8 cellular contexts compared by ENCODE assay signal in genomic region chr3:181712190-181712504, GRCh38. TPM values are rescaled to one million over a fixed set of nuclear protein-coding genes. Genes with fewer than 3 reads are reported as not detected.
DNase-seq lines count a peak whose midpoint lies in the region; TF ChIP-seq lines count a peak whose summit lies in the region.

No MANE protein-coding gene starts in this region.

- no peaks in the 10 kb centered on the region for H3K9me3 ChIP-seq in SK-N-SH
- H3K9me3 ChIP-seq in skeletal muscle tissue (ENCODE audit: control insufficient read depth in 3 of 3, low read length in 3 of 3), result no peaks in the 10 kb centered on the region

- CTCF ChIA-PET in SK-N-SH (lab: Yijun Ruan, JAX), result interaction anchor here (1.5 to 2.1 kb wide), 4 partner anchors 10 to 971 kb away, joined by 4 to 9 read pairs (median 5); no protein-coding TSS in a partner anchor

- no peak for TF ChIP-seq CTCF in SK-N-SH (IDR thresholded peaks at IDR 0.05)

- POLR2A ChIA-PET in SK-N-SH (lab: Yijun Ruan, JAX), result no interaction called here

- DNase-seq in DMS 273 (lab: John Stamatoyannopoulos, UW; ENCODE audit: unreplicated experiment) (peak; percentile 80), DMS 273 treated with DMSO at 0.1 percent for 48 hours (lab: John Stamatoyannopoulos, UW) (no peak), SK-N-SH (peak; percentile 71), DMS153 (lab: John Stamatoyannopoulos, UW) (no peak), T1000 (lab: John Stamatoyannopoulos, UW) (no peak), NCI-H1930 (lab: John Stamatoyannopoulos, UW) (no peak)

- no peaks in the 10 kb centered on the region for H4K20me1 ChIP-seq in SK-N-SH (ENCODE audit: insufficient read depth)

- WGBS in SK-N-SH (ENCODE audit: low lambda C conversion rate), result under 1% methylated on average over 15 of the region's 41 CpGs

- H3K4me3 ChIP-seq in SK-N-SH (ENCODE audit: low read depth in 2 of 2, low read length in 1 of 2) (peak overlapping the region; percentile 49 to 56), iPS-11a (ENCODE audit: low read depth, low read length) (peak overlapping the region; percentile 84), skeletal muscle tissue (ENCODE audit: low read length in 3 of 3) (peak overlapping the region in 2 of 3 donors; percentile 17 to 49)

- no peaks in the 10 kb centered on the region for H3K36me3 ChIP-seq in SK-N-SH (replicated peaks in 1 of 2; ENCODE audit: control insufficient read depth in 1 of 2, insufficient read depth in 2 of 2, low read length in 1 of 2)
- no peaks in the 10 kb centered on the region for H3K36me3 ChIP-seq in skeletal muscle tissue (ENCODE audit: control insufficient read depth in 3 of 3, insufficient read depth in 3 of 3, low read length in 3 of 3)

- TF ChIP-seq RAD21 in SK-N-SH (IDR thresholded peaks at IDR 0.05; ENCODE audit: low read length), result no peak

- peaks cover 14% of the 10 kb centered on the region; the same call in 1 of the 2 replicates for H3K27me3 ChIP-seq in SK-N-SH (ENCODE audit: insufficient read depth)
- H3K27me3 ChIP-seq in skeletal muscle tissue (ENCODE audit: control insufficient read depth in 3 of 3, insufficient read depth in 3 of 3, low read length in 3 of 3), result peaks cover 71 to 84% (median 79%) of the 10 kb centered on the region in 3 donors

- H3F3A ChIP-seq in SK-N-SH (replicated peaks; ENCODE audit: insufficient read depth), result no peaks in the 10 kb centered on the region

- H3K9ac ChIP-seq in SK-N-SH, result no peak overlapping the region
- H3K9ac ChIP-seq in skeletal muscle tissue (ENCODE audit: low read depth in 1 of 3, low read length in 3 of 3), result peak overlapping the region in 1 of 3 donors; percentile 23

- TF ChIP-seq EP300 in SK-N-SH (IDR thresholded peaks at IDR 0.05; ENCODE audit: borderline replicate concordance in 1 of 2, low read depth in 1 of 2, low read length in 1 of 2), result no peak

- peak overlapping the region; percentile 72 for H3K4me2 ChIP-seq in SK-N-SH

- H3K9me2 ChIP-seq in SK-N-SH, result no peaks in the 10 kb centered on the region

- H3K27ac ChIP-seq in SK-N-SH (ENCODE audit: low read depth in 2 of 2, low read length in 1 of 2), result no peak overlapping the region
- H3K27ac ChIP-seq in skeletal muscle tissue (ENCODE audit: low read depth, low read length), result no peak overlapping the region

- H2AFZ ChIP-seq in SK-N-SH (ENCODE audit: low read depth), result peak overlapping the region; percentile 90

- H3K79me2 ChIP-seq in SK-N-SH (ENCODE audit: insufficient read depth), result no peaks in the 10 kb centered on the region

- H3K4me1 ChIP-seq in SK-N-SH (ENCODE audit: control insufficient read depth in 1 of 2, insufficient read depth in 2 of 2, low read depth in 1 of 2, low read length in 1 of 2) (peaks cover 0 to 16% of the 10 kb centered on the region in 2 experiments; a peak in 1 of 4 replicates), skeletal muscle tissue (ENCODE audit: control insufficient read depth in 3 of 3, insufficient read depth in 3 of 3, low read length in 3 of 3) (peaks cover 8 to 16% (median 9%) of the 10 kb centered on the region in 3 donors)

TF ChIP-seq in SK-N-SH, 30 proteins besides CTCF, POLR2A, EP300 and RAD21:
- TF ChIP-seq MXI1 (IDR thresholded peaks at IDR 0.05; ENCODE audit: low read depth, low read length) (no peak), YY1 (IDR thresholded peaks at IDR 0.05; ENCODE audit: low read depth) (no peak), NFIC (IDR thresholded peaks at IDR 0.05; ENCODE audit: borderline replicate concordance) (no peak), NRF1 (IDR thresholded peaks at IDR 0.05; ENCODE audit: low read depth, low read length) (no peak), SIN3A (IDR thresholded peaks at IDR 0.05; ENCODE audit: borderline replicate concordance, low read depth, low read length) (no peak), EZH2phosphoT487 (IDR thresholded peaks at IDR 0.05; ENCODE audit: borderline replicate concordance, low read depth) (no peak), SMC3 (IDR thresholded peaks at IDR 0.05; ENCODE audit: low read depth, low read length) (no peak), FOXM1 (IDR thresholded peaks at IDR 0.05; ENCODE audit: low read depth) (no peak), RCOR1 (IDR thresholded peaks at IDR 0.05; ENCODE audit: low read length) (no peak), FOXJ3 (CRISPR knock-in tag; IDR thresholded peaks at IDR 0.05) (no peak), TAF1 (IDR thresholded peaks at IDR 0.05; ENCODE audit: borderline replicate concordance, low read depth, low read length) (no peak), POLR2AphosphoS5 (IDR thresholded peaks at IDR 0.05; ENCODE audit: low read depth, low read length) (no peak)
- TF ChIP-seq, protein P1, sequence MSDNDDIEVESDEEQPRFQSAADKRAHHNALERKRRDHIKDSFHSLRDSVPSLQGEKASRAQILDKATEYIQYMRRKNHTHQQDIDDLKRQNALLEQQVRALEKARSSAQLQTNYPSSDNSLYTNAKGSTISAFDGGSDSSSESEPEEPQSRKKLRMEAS (IDR thresholded peaks at IDR 0.05; ENCODE audit: low read depth), result no peak
- TF ChIP-seq, protein P2, sequence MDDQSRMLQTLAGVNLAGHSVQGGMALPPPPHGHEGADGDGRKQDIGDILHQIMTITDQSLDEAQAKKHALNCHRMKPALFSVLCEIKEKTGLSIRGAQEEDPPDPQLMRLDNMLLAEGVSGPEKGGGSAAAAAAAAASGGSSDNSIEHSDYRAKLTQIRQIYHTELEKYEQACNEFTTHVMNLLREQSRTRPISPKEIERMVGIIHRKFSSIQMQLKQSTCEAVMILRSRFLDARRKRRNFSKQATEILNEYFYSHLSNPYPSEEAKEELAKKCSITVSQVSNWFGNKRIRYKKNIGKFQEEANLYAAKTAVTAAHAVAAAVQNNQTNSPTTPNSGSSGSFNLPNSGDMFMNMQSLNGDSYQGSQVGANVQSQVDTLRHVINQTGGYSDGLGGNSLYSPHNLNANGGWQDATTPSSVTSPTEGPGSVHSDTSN (IDR thresholded peaks at IDR 0.05), result no peak
- TF ChIP-seq, protein P3, sequence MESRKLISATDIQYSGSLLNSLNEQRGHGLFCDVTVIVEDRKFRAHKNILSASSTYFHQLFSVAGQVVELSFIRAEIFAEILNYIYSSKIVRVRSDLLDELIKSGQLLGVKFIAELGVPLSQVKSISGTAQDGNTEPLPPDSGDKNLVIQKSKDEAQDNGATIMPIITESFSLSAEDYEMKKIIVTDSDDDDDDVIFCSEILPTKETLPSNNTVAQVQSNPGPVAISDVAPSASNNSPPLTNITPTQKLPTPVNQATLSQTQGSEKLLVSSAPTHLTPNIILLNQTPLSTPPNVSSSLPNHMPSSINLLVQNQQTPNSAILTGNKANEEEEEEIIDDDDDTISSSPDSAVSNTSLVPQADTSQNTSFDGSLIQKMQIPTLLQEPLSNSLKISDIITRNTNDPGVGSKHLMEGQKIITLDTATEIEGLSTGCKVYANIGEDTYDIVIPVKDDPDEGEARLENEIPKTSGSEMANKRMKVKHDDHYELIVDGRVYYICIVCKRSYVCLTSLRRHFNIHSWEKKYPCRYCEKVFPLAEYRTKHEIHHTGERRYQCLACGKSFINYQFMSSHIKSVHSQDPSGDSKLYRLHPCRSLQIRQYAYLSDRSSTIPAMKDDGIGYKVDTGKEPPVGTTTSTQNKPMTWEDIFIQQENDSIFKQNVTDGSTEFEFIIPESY (IDR thresholded peaks at IDR 0.05; ENCODE audit: borderline replicate concordance, low read depth), result no peak

RNA-seq across cellular contexts. Expression of gene SOX2, which starts 0.4 kb away (rescaled TPM):
- polyA plus RNA-seq in SK-N-SH (2012; rRNA removed), result 0.10 and 0.13 TPM in 2 replicates
- polyA plus RNA-seq in SK-N-SH (2012; cell fraction: cytosol; rRNA removed), result 0.12 and 0.16 TPM in 2 replicates
- polyA plus RNA-seq in SK-N-SH (2012; cell fraction: nucleus; rRNA removed), result 0.02 and 0.14 TPM in 2 replicates
- total RNA-seq in skeletal muscle tissue, result under 0.01 TPM

Comparison
In these comparisons a context has a peak if more than half of its experiments do, and no peak if none do; other contexts are left out.
1. DNase-seq: peak in DMS 273 (single experiment) and SK-N-SH (single experiment); none in DMS 273 treated with DMSO at 0.1 percent for 48 hours (single experiment), DMS153 (single experiment), T1000 (single experiment) and NCI-H1930 (0 of 2).
2. H3K4me3 ChIP-seq: peak in every context shown above with its lines; median percentile 84 in iPS-11a; 52 in SK-N-SH; 33 in skeletal muscle tissue.